In the genomic region with DNA sequence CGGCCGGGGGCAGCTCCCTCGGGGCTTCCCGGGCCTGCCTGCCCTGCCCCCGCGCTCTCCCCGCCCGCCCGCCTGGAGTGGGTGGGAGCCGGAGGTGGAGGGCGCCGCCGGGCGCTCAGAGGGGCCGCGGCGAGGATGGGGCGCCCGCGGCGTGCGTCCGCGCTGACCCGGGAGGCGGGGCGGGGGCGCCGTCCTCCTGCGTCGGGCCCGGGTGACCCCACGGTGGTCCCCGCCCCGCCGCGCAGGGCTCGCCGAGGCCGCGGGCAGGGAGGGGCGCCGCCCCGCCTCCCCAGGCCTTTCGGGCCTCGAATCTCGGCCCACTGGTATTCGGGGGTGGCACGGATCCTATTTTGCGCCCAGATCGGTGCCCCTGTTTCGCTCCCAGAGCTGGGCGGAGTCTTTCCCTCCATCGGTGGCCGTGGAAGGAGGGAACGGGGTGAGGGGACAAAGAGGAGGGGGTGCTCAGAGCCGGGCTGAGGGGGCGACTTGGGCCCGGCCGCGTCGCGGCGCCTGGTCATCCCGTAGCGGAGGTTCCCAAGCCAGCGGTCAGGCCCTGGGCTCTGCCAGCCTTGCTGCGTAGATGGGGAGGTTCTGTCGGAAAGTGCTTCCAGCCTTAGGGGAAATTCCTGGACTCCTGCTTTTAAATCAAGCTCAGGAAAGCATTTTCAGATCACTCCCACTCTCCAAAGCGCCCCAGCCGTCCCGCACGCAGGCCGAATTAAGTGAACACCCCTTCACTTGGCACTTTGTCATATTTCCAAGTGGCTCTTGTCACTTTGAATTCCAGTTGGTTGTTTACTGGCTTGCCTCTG, we compare ENCODE assay signal across 9 cellular contexts. TPM values are rescaled to one million over a fixed set of nuclear protein-coding genes. Genes with fewer than 3 reads are reported as not detected.
DNase-seq lines count a peak whose midpoint lies in the region; ATAC-seq and TF ChIP-seq lines count a peak whose summit lies in the region.
"Had no signal": no experiment of that assay in that cellular context is flagged by ENCODE, and none has a peak within 500 bp of the region (broad histone marks: within the 10 kb centered on the region; RNA-seq: fewer than 3 reads in every experiment).

No MANE protein-coding gene starts in this region.

- H3K27me3 ChIP-seq in mammary epithelial cell (ENCODE audit: insufficient read depth, low read length) (no peaks in the 10 kb centered on the region), iPS-20b (ENCODE audit: insufficient read depth, low read length) (no peaks in the 10 kb centered on the region; the same call in 1 of the 2 replicates), sigmoid colon (no peaks in the 10 kb centered on the region)

- no peaks in the 10 kb centered on the region for H4K20me1 ChIP-seq in mammary epithelial cell (ENCODE audit: insufficient read depth, low read length)

- H3K9ac ChIP-seq in mammary epithelial cell (ENCODE audit: insufficient read depth, low read length): peak overlapping the region; percentile 94
- peak overlapping the region; percentile 79 for H3K9ac ChIP-seq in iPS-20b (ENCODE audit: low read depth, low read length)

- TF ChIP-seq EP300 in sigmoid colon (IDR thresholded peaks at IDR 0.05): no peak

- dilution Hi-C loops in mammary epithelial cell (cut with HindIII; ENCODE audit: low sequenced_read_pairs): no loop called here

- no peak for TF ChIP-seq POLR2A in GM18505 (IDR thresholded peaks at IDR 0.05; ENCODE audit: borderline replicate concordance, extremely low read depth, insufficient read depth, insufficient read length)
- TF ChIP-seq POLR2A in sigmoid colon (IDR thresholded peaks at IDR 0.05): peak in 1 of 2 donors; percentile 17

- peaks cover 55% of the 10 kb centered on the region for H3K79me2 ChIP-seq in mammary epithelial cell (ENCODE audit: insufficient read depth, low read length)

- H3K4me1 ChIP-seq in mammary epithelial cell (ENCODE audit: insufficient read depth, low read length) (peaks cover 12% of the 10 kb centered on the region), iPS-20b (ENCODE audit: insufficient read depth, low read length) (peaks cover 22% of the 10 kb centered on the region; the same call in 1 of the 2 replicates), sigmoid colon (peaks cover 0 to 34% (median 24%) of the 10 kb centered on the region in 4 donors)

- CTCF ChIA-PET in AG04449 (lab: Yijun Ruan, JAX): no interaction called here
- CTCF ChIA-PET in mammary epithelial cell (lab: Charles Lee; ENCODE audit: low non-redundant PET): no interaction called here

- in situ Hi-C loops in mammary epithelial cell (cut with MboI; ENCODE audit: low sequenced_read_pairs in 2 of 2): no loop called here

- POLR2A ChIA-PET in AG04449 (lab: Yijun Ruan, JAX): no interaction called here

- H3K4me2 ChIP-seq in mammary epithelial cell (ENCODE audit: insufficient read depth, low read depth, low read length): peak overlapping the region; percentile 91

- H3K36me3 ChIP-seq in mammary epithelial cell (ENCODE audit: insufficient read depth, low read length) (no peaks in the 10 kb centered on the region), iPS-20b (ENCODE audit: insufficient read depth, low read depth, low read length) (no peaks in the 10 kb centered on the region), sigmoid colon (no peaks in the 10 kb centered on the region)

- H3K4me3 ChIP-seq in AG04449 (ENCODE audit: low read depth, low read length): peak overlapping the region; percentile 71
- H3K4me3 ChIP-seq in mammary epithelial cell (replicated peaks in 1 of 3; ENCODE audit: insufficient read depth in 1 of 3, low read depth in 2 of 3, low read length in 3 of 3): peak overlapping the region; percentile 79 to 87 (median 83)
- H3K4me3 ChIP-seq in iPS-20b (ENCODE audit: low read length): peak overlapping the region; percentile 71
- H3K4me3 ChIP-seq in sigmoid colon: peak overlapping the region; percentile 65 to 98 (median 94)
- H3K4me3 ChIP-seq: K562 had no signal

- no peak for DNase-seq in AG04449 (ENCODE audit: low read depth, low spot score)
- peak; percentile 14 for DNase-seq in NCI-H524 treated with DMSO at 0.1 percent for 48 hours (lab: John Stamatoyannopoulos, UW)
- peak; percentile 54 for DNase-seq in mammary epithelial cell
- peak; percentile 70 for DNase-seq in sigmoid colon

- BruUV-seq in mammary epithelial cell (replicated peaks; lab: Mats Ljungman, UMichigan): no TSS peak

- 3% methylated on average over 5 of the region's 74 CpGs for WGBS in mammary epithelial cell (ENCODE audit: low coverage, missing lambda C conversion rate)
- 2 to 5% methylated on average over 74 of the region's 74 CpGs for WGBS in sigmoid colon, 2 donors

- no peaks in the 10 kb centered on the region for H3K9me3 ChIP-seq in mammary epithelial cell (replicated peaks; ENCODE audit: insufficient read depth, low read length)
- no peaks in the 10 kb centered on the region for H3K9me3 ChIP-seq in iPS-20b (ENCODE audit: insufficient read depth, low read depth, low read length)
- H3K9me3 ChIP-seq in sigmoid colon: no peaks in the 10 kb centered on the region

- ATAC-seq in GM18505 (IDR thresholded peaks at IDR 0.05; ENCODE audit: unreplicated experiment) (peak; percentile 51), HG02852 (IDR thresholded peaks at IDR 0.05; ENCODE audit: unreplicated experiment) (peak; percentile 75), HG03439 (IDR thresholded peaks at IDR 0.05; ENCODE audit: unreplicated experiment) (no peak)
- ATAC-seq: K562 had no signal

- H3K27ac ChIP-seq in mammary epithelial cell (ENCODE audit: insufficient read depth, low read depth, low read length): peak overlapping the region; percentile 78
- H3K27ac ChIP-seq in iPS-20b (ENCODE audit: low read length): peak overlapping the region; percentile 24
- peak overlapping the region; percentile 94 to 98 (median 97) for H3K27ac ChIP-seq in sigmoid colon

- TF ChIP-seq CTCF in AG04449 (IDR thresholded peaks at IDR 0.05; ENCODE audit: insufficient read depth, low read length, missing control alignments): no peak
- no peak for TF ChIP-seq CTCF in mammary epithelial cell (conservative IDR thresholded peaks at IDR 0.05 in 1 of 2, IDR thresholded peaks at IDR 0.05 in 1 of 2; ENCODE audit: extremely low read depth in 1 of 2, insufficient read depth in 1 of 2, low read depth in 1 of 2, low read length in 2 of 2)
- no peak for TF ChIP-seq CTCF in sigmoid colon (IDR thresholded peaks at IDR 0.05)

- peak overlapping the region; percentile 87 for H2AFZ ChIP-seq in mammary epithelial cell (ENCODE audit: low read depth, low read length)

- intact Hi-C loops in mammary epithelial cell (cut with micrococcal nuclease) (no loop called here), sigmoid colon (cut with DNase I) (loop anchor here (5.0 to 10.0 kb wide), 3 partner anchors 94 to 698 kb away; no protein-coding TSS in a partner anchor)

RNA-seq across cellular contexts. Expression of gene PATJ, which starts 0.5 kb away (rescaled TPM):
- total RNA-seq in mammary epithelial cell (10 to 100 TPM; 53.3 to 73.4 TPM), sigmoid colon (10 to 100 TPM; 21.3 to 33.2 (median 24.0) TPM)
- polyA plus RNA-seq in mammary epithelial cell (10.9 TPM), sigmoid colon (10 to 100 TPM; 10.2 to 15.7 (median 15.1) TPM)
- 41.4 TPM for polyA minus RNA-seq in mammary epithelial cell
- polyA plus RNA-seq: K562 had no signal

RNA-seq across cellular contexts. Expression of gene TM2D1, which starts 17.9 kb away (rescaled TPM):
- total RNA-seq in mammary epithelial cell: 10 to 100 TPM; 38.3 to 42.0 TPM
- 34.7 TPM for polyA plus RNA-seq in mammary epithelial cell
- 7.1 TPM for polyA minus RNA-seq in mammary epithelial cell
- total RNA-seq in sigmoid colon: 10 to 100 TPM; 63.7 to 88.5 (median 69.6) TPM
- 10 to 100 TPM; 15.0 to 30.3 (median 16.0) TPM for polyA plus RNA-seq in sigmoid colon

Comparison
In these comparisons a context has a peak if more than half of its experiments do, and no peak if none do; other contexts are left out.
1. H3K27ac ChIP-seq: peak in every context shown above with its lines; median percentile 97 in sigmoid colon; 78 in mammary epithelial cell; 24 in iPS-20b.